In the genomic region with DNA sequence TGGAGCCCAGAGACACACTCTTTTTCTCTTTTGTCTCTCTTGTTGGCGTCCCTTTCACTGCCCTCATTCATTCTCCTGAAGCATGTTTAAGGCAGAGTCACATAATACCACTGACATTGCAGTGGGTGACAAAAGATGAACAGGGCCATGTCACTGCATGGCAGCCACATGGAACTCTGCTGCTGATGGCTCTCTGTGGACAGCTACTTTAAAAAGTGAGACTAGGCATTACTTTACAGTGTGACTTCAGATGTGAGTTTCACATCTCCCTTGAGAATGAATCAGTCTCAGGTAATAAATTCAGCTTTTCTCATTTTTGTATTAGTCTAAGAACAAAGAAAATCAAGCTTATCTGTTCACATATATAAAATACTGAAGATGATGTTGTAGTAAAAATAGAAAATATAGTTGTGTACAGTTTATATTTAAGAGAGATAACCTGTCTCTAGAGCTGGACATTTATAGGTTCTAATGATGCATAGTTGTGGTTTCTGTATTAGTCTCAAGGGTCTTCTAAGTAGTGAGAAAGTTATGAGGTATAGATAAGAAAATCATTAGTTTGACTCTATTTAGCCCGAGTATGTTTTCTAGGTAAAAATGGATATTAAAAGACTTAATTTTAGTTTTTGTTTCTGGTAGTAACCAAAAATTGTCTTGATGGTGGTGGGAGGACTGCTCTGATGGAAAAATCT, we compare ENCODE assay signal across 14 cellular contexts. TPM values are rescaled to one million over a fixed set of nuclear protein-coding genes. Genes with fewer than 3 reads are reported as not detected.
DNase-seq lines count a peak whose midpoint lies in the region; ATAC-seq and TF ChIP-seq lines count a peak whose summit lies in the region.
"Had no signal": no experiment of that assay in that cellular context is flagged by ENCODE, and none has a peak within 500 bp of the region (broad histone marks: within the 10 kb centered on the region; RNA-seq: fewer than 3 reads in every experiment).

No MANE protein-coding gene starts in this region.

- no peaks in the 10 kb centered on the region for H3K27me3 Mint-ChIP-seq in CD4-positive, alpha-beta T cell
- H3K27me3 Mint-ChIP-seq: activated naive CD4-positive, alpha-beta T cell treated with anti-CD3 and anti-CD28 coated beads, Interleukin-2, amount 50 U/mL, for 24 hours had no signal

- peak overlapping the region; percentile 44 for H3K27ac Mint-ChIP-seq in CD4-positive, alpha-beta T cell
- H3K27ac Mint-ChIP-seq: activated naive CD4-positive, alpha-beta T cell treated with anti-CD3 and anti-CD28 coated beads, Interleukin-2, amount 50 U/mL, for 24 hours; H9 had no signal

- ATAC-seq in CD4-positive, alpha-beta T cell (ENCODE audit: poor library complexity): no peak
- peak; percentile 81 for ATAC-seq in GM19035 (IDR thresholded peaks at IDR 0.05; ENCODE audit: unreplicated experiment)
- ATAC-seq in GM21786 (IDR thresholded peaks at IDR 0.05; ENCODE audit: unreplicated experiment): peak; percentile 95
- ATAC-seq in HG03175 (IDR thresholded peaks at IDR 0.05; ENCODE audit: unreplicated experiment): peak; percentile 78

- no peak for DNase-seq in CD4-positive, alpha-beta T cell
- no peak for DNase-seq in NCI-H146 treated with DMSO at 0.1 percent for 48 hours (lab: John Stamatoyannopoulos, UW; ENCODE audit: unreplicated experiment)
- no peak for DNase-seq in NCI-H2171 treated with DMSO at 0.1 percent for 48 hours (lab: John Stamatoyannopoulos, UW)
- DNase-seq in inferior parietal cortex (ENCODE audit: extremely low spot score): no peak
- DNase-seq in midbrain (lab: John Stamatoyannopoulos, UW): no peak
- DNase-seq: activated CD4-positive, alpha-beta T cell treated with anti-CD3 and anti-CD28 coated beads for 48 hours; dermis blood vessel endothelial cell; H9; kidney glomerular epithelial cell; NCI-H526 had no signal

- H3K27me3 ChIP-seq in CD4-positive, alpha-beta T cell (ENCODE audit: control insufficient read depth, insufficient read depth, low read length): no peaks in the 10 kb centered on the region

- H3K9me3 ChIP-seq in CD4-positive, alpha-beta T cell (ENCODE audit: control insufficient read depth, low read length): no peaks in the 10 kb centered on the region

- H3K36me3 Mint-ChIP-seq in CD4-positive, alpha-beta T cell (ENCODE audit: low read depth): peaks cover 68% of the 10 kb centered on the region

- no peak overlapping the region for H3K27ac ChIP-seq in CD4-positive, alpha-beta T cell (ENCODE audit: low read depth, low read length)

- no peaks in the 10 kb centered on the region for H3K9me3 Mint-ChIP-seq in CD4-positive, alpha-beta T cell
- H3K9me3 Mint-ChIP-seq: activated naive CD4-positive, alpha-beta T cell treated with anti-CD3 and anti-CD28 coated beads, Interleukin-2, amount 50 U/mL, for 24 hours; H9 had no signal

- TF ChIP-seq CTCF in CD4-positive, alpha-beta T cell (IDR thresholded peaks at IDR 0.05): no peak

- intact Hi-C loops in CD4-positive, alpha-beta T cell (cut with DNase I, micrococcal nuclease): no loop called here

- CTCF ChIA-PET in CD4-positive, alpha-beta T cell (lab: Charles Lee): no interaction called here

- peaks cover 19% of the 10 kb centered on the region for H3K4me1 Mint-ChIP-seq in CD4-positive, alpha-beta T cell (ENCODE audit: low read depth)

- no peak overlapping the region for H3K4me3 Mint-ChIP-seq in CD4-positive, alpha-beta T cell
- H3K4me3 Mint-ChIP-seq: activated naive CD4-positive, alpha-beta T cell treated with anti-CD3 and anti-CD28 coated beads, Interleukin-2, amount 50 U/mL, for 24 hours; H9 had no signal

- POLR2A ChIA-PET in CD4-positive, alpha-beta T cell (lab: Charles Lee): no interaction called here

RNA-seq across cellular contexts. Expression of a gene that starts 6.1 kb away (rescaled TPM):
- total RNA-seq in CD4-positive, alpha-beta T cell: 1 to 10 TPM; 3.7 to 4.6 TPM

RNA-seq across cellular contexts. Expression of a gene that starts 51.0 kb away (rescaled TPM):
- total RNA-seq in CD4-positive, alpha-beta T cell: under 1 TPM in 1 of 2 experiments, not detected in 1; 0.05 TPM
